ENCODE assay signal across 1 cellular context in the genomic region with DNA sequence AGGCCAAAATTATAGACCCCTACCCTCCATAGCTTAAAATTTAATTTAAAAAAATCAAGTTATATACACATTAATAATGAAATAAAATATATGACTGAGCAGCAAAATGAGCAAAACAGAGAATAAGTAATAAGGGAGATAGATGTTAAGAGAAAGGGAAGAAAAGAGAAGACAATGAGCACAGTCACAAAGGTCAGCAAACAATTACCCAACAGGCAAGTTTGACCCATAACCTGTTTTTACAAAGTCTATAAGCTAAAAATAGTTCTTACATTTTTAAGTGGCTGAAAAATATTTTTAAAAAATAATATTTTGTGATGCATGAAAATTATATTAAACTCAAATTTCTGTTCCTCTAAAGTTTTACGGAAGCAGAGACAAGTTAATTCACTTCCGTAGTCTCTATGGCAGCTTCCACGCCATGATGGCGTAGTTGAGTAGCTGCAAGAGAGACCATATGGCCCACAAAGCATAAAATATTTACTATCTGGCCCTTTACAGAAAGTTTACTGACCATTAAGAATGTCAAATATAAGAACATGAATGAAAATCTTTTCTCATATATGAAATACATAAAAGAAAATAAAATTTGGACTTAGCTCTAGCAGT.
TF ChIP-seq lines count a peak whose summit lies in the region.

No MANE protein-coding gene starts in this region.

TF ChIP-seq in HepG2, 621 proteins besides CTCF, POLR2A, EP300 and RAD21:
- TF ChIP-seq SOX5 (CRISPR knock-in tag; IDR thresholded peaks at IDR 0.05; ENCODE audit: borderline replicate concordance) (peak; percentile 51), PPARG (CRISPR knock-in tag; conservative IDR thresholded peaks at IDR 0.05) (peak; percentile 62), SOX13 (IDR thresholded peaks at IDR 0.05) (no peak), SOX13 (CRISPR knock-in tag; conservative IDR thresholded peaks at IDR 0.05 in 1 of 2, IDR thresholded peaks at IDR 0.05 in 1 of 2) (peak in 1 of 2 experiments; percentile 61; a peak in 1 of 4 replicates), ZNF441 (CRISPR knock-in tag; IDR thresholded peaks at IDR 0.05; ENCODE audit: borderline replicate concordance) (no peak)
TF ChIP-seq in HepG2: peak in this region for 3.
